In the genomic region with DNA sequence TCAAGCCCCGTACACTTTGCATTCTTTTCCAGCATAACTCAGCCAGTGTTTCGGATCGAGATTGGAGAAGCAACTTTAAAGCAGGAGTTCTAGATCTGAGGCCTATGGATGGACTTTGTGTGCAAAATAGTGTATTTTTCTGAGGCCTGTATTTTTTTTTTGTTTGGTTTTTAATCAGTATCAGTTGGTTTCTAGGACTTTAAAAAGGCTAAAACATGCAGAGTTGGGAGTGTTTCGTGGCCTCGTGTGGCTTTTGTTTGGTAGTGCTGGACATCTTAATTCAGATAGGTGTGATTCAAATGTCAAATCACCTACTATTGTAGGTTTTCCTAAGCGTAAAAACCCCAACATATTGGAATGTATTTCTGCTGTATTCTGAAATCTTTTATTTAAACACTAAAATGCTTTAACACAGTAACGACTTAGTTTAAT, we compare ENCODE assay signal across 8 cellular contexts. TPM values are rescaled to one million over a fixed set of nuclear protein-coding genes. Genes with fewer than 3 reads are reported as not detected.
DNase-seq lines count a peak whose midpoint lies in the region; ATAC-seq, FAIRE-seq and TF ChIP-seq lines count a peak whose summit lies in the region.

No MANE protein-coding gene starts in this region.

- peaks cover 3% of the 10 kb centered on the region; the same call in 1 of the 2 replicates for H3K23me2 ChIP-seq in H1 (ENCODE audit: low read depth, low read length)

- H3K4me3 ChIP-seq in OCI-LY7 (ENCODE audit: low read depth, low read length, poor library complexity, severe bottlenecking) (peak overlapping the region; percentile 89), H1 (ENCODE audit: extremely low read depth in 1 of 4, insufficient read depth in 2 of 4, low read depth in 3 of 4, low read length in 4 of 4) (peak overlapping the region; percentile 76 to 100 (median 90))

- no peak for ATAC-seq in HG03159 (IDR thresholded peaks at IDR 0.05; ENCODE audit: unreplicated experiment)

- peaks cover 57% of the 10 kb centered on the region for H3K79me2 ChIP-seq in OCI-LY7 (ENCODE audit: insufficient read depth, low read depth, low read length)
- peaks cover 0 to 44% of the 10 kb centered on the region in 2 experiments; a peak in 2 of 4 replicates for H3K79me2 ChIP-seq in H1 (ENCODE audit: control insufficient read depth in 1 of 2, insufficient read depth in 2 of 2, low read length in 2 of 2)

- POLR2A ChIA-PET in OCI-LY7 (lab: Charles Lee), result interaction anchor here (1.0 to 1.4 kb wide), 3 partner anchors 16 to 262 kb away, joined by 3 read pairs; partner anchors contain the start of gene PAPOLG
- POLR2A ChIA-PET in H1 (lab: Charles Lee; ENCODE audit: partially characterized antibody), result interaction anchor here (0.7 to 1.5 kb wide), 5 partner anchors 13 to 262 kb away, joined by 3 to 8 read pairs (median 3); partner anchors contain the start of gene PAPOLG

- TF ChIP-seq RAD21 in H1 (IDR thresholded peaks at IDR 0.05 in 1 of 2, conservative IDR thresholded peaks at IDR 0.05 in 1 of 2; ENCODE audit: low read depth in 2 of 2, low read length in 2 of 2), result no peak

- no peak overlapping the region for H4K91ac ChIP-seq in H1 (replicated peaks; ENCODE audit: insufficient read length, low read length)

- no peak for FAIRE-seq in H1 (lab: Jason Lieb, UNC)

- H2AK5ac ChIP-seq in H1 (ENCODE audit: low read depth, low read length), result no peak overlapping the region

- H4K20me1 ChIP-seq in OCI-LY7 (ENCODE audit: insufficient read depth, low read length) (peaks cover 6% of the 10 kb centered on the region; the same call in 1 of the 2 replicates), H1 (replicated peaks in 1 of 2; ENCODE audit: control insufficient read depth in 1 of 2, insufficient read depth in 2 of 2, low read length in 2 of 2) (no peaks in the 10 kb centered on the region)

- peaks cover 6% of the 10 kb centered on the region for H3K9me3 ChIP-seq in OCI-LY7 (ENCODE audit: low read length)
- H3K9me3 ChIP-seq in H1 (ENCODE audit: insufficient read depth in 2 of 2, low read depth in 1 of 2, low read length in 1 of 2), result no peaks in the 10 kb centered on the region

- peak overlapping the region; percentile 97 for H3K4me3 Mint-ChIP-seq in activated T-cell treated with anti-CD3 and anti-CD28 coated beads, Interleukin-2, amount 50 U/mL, for 24 hours

- no peak overlapping the region for H2BK12ac ChIP-seq in H1 (ENCODE audit: low read depth, low read length)

- H3K9ac ChIP-seq in H1 (replicated peaks in 1 of 4; ENCODE audit: extremely low read depth in 1 of 4, low read depth in 3 of 4, low read length in 3 of 4), result peak overlapping the region; percentile 73 to 92 (median 85)

- peak overlapping the region; percentile 71; the same call in 1 of the 2 replicates for H2AFZ ChIP-seq in OCI-LY7 (ENCODE audit: low read length)
- H2AFZ ChIP-seq in H1 (ENCODE audit: low read length), result no peak overlapping the region; the same call in 1 of the 2 replicates

- H3K4me1 ChIP-seq in OCI-LY7 (ENCODE audit: insufficient read depth, low read length, poor library complexity, severe bottlenecking), result peaks cover 22% of the 10 kb centered on the region
- peaks cover 0 to 3% (median 0%) of the 10 kb centered on the region in 4 experiments; a peak in 1 of 7 replicates for H3K4me1 ChIP-seq in H1 (replicated peaks in 1 of 4; ENCODE audit: control insufficient read depth in 3 of 4, insufficient read depth in 4 of 4, low read length in 3 of 4)

- peak overlapping the region; percentile 95 for H3K4me2 ChIP-seq in OCI-LY7 (ENCODE audit: low read length)
- peak overlapping the region; percentile 65 to 74 for H3K4me2 ChIP-seq in H1 (ENCODE audit: insufficient read depth in 1 of 2, low read depth in 2 of 2, low read length in 2 of 2)

- H3K36me3 Mint-ChIP-seq in activated T-cell treated with anti-CD3 and anti-CD28 coated beads, Interleukin-2, amount 50 U/mL, for 24 hours (ENCODE audit: low read depth), result peaks cover 47% of the 10 kb centered on the region

- 3% methylated on average over 7 of the region's 7 CpGs; no CpG with 5 or more reads in 1 of the 2 experiments for WGBS in H1 (ENCODE audit: extremely low coverage in 1 of 2, insufficient coverage in 1 of 2, insufficient read length in 1 of 2, insufficient replicate concordance in 2 of 2, low coverage in 1 of 2, low lambda C conversion rate in 2 of 2, missing lambda C conversion rate in 1 of 2), 2 experiments

- no peak overlapping the region for H2BK120ac ChIP-seq in H1 (replicated peaks; ENCODE audit: low read depth, low read length)

- H3K27ac ChIP-seq in OCI-LY7 (ENCODE audit: low read depth, low read length, poor library complexity, severe bottlenecking), result peak overlapping the region; percentile 87
- H3K27ac ChIP-seq in H1 (ENCODE audit: low read depth, low read length), result peak overlapping the region; percentile 37

- H3K4ac ChIP-seq in H1 (replicated peaks; ENCODE audit: insufficient read length, low read depth, low read length), result no peak overlapping the region

- no peaks in the 10 kb centered on the region for H3K27me3 Mint-ChIP-seq in activated T-cell treated with anti-CD3 and anti-CD28 coated beads, Interleukin-2, amount 50 U/mL, for 24 hours

- no peak overlapping the region for H4K5ac ChIP-seq in H1 (ENCODE audit: insufficient read length, low read depth, low read length)

- DNase-seq in activated T-cell treated with anti-CD3 and anti-CD28 coated beads, Interleukin-2, amount 50 U/mL, for 24 hours, result no peak
- DNase-seq in activated T-cell treated with anti-CD3 and anti-CD28 coated beads, Interleukin-2, amount 50 U/mL, for 1 hour, result no peak
- DNase-seq in OCI-LY7 (ENCODE audit: low spot score) (no peak), H1 (ENCODE audit: low read depth in 1 of 2, low spot score in 2 of 2) (no peak), non-pigmented ciliary epithelial cell (ENCODE audit: low read depth) (peak; percentile 17), NCI-H146 (lab: John Stamatoyannopoulos, UW) (no peak), NCI-H69 (lab: John Stamatoyannopoulos, UW) (no peak)

- no peak overlapping the region for H3K14ac ChIP-seq in H1 (ENCODE audit: insufficient read length)

- peaks cover 35% of the 10 kb centered on the region for H3K36me3 ChIP-seq in OCI-LY7 (ENCODE audit: insufficient read depth, low read length)
- H3K36me3 ChIP-seq in H1 (ENCODE audit: control insufficient read depth in 2 of 4, insufficient read depth in 4 of 4, low read length in 3 of 4), result 0 out of 8 replicates have a peak, but pooled peaks cover 0 to 4% (median 0%) of the 10 kb centered on the region in 4 experiments

- TF ChIP-seq EP300 in H1 (IDR thresholded peaks at IDR 0.05; ENCODE audit: borderline replicate concordance in 1 of 2, low read depth in 2 of 2, low read length in 2 of 2), result no peak

- no peak for TF ChIP-seq POLR2A in H1 (IDR thresholded peaks at IDR 0.05; ENCODE audit: control extremely low read depth in 1 of 2, low read depth in 2 of 2, low read length in 2 of 2)

- no peak for TF ChIP-seq CTCF in OCI-LY7 (conservative IDR thresholded peaks at IDR 0.05; ENCODE audit: low read length)
- TF ChIP-seq CTCF in H1 (IDR thresholded peaks at IDR 0.05; ENCODE audit: control extremely low read depth in 1 of 3, insufficient read depth in 1 of 3, low read depth in 1 of 3, low read length in 3 of 3), result no peak

- intact Hi-C loops in OCI-LY7 (cut with micrococcal nuclease; ENCODE audit: unreplicated experiment), result loop anchor here (5.0 kb wide), 1 partner anchor 519 kb away; the partner anchor contains the start of gene XPO1

- no peak overlapping the region for H3K56ac ChIP-seq in H1 (replicated peaks; ENCODE audit: insufficient read length, low read depth, low read length)

- H3K23ac ChIP-seq in H1 (ENCODE audit: insufficient read length), result no peak overlapping the region

- H2BK5ac ChIP-seq in H1 (ENCODE audit: low read depth, low read length), result no peak overlapping the region

- no peaks in the 10 kb centered on the region for H3K9me3 Mint-ChIP-seq in activated T-cell treated with anti-CD3 and anti-CD28 coated beads, Interleukin-2, amount 50 U/mL, for 24 hours

- CTCF ChIA-PET in OCI-LY7 (lab: Charles Lee; ENCODE audit: unreplicated experiment) (no interaction called here), H1 (lab: Charles Lee; ENCODE audit: partially characterized antibody) (no interaction called here)

- no peak overlapping the region for H2BK20ac ChIP-seq in H1 (ENCODE audit: low read length)

- H4K8ac ChIP-seq in H1 (ENCODE audit: extremely low read depth, insufficient read depth, low read length), result no peak overlapping the region

- no peaks in the 10 kb centered on the region for H3K9me2 ChIP-seq in OCI-LY7 (ENCODE audit: insufficient read depth, low read length)

- H2BK15ac ChIP-seq in H1 (ENCODE audit: low read length), result no peak overlapping the region

- peaks cover 56% of the 10 kb centered on the region for H3K4me1 Mint-ChIP-seq in activated T-cell treated with anti-CD3 and anti-CD28 coated beads, Interleukin-2, amount 50 U/mL, for 24 hours (ENCODE audit: low read depth)

- peak overlapping the region; percentile 98 for H3K27ac Mint-ChIP-seq in activated T-cell treated with anti-CD3 and anti-CD28 coated beads, Interleukin-2, amount 50 U/mL, for 24 hours

- H3K27me3 ChIP-seq in H1 (replicated peaks in 1 of 4; ENCODE audit: control insufficient read depth in 3 of 4, extremely low read depth in 1 of 4, insufficient read depth in 3 of 4, low read length in 3 of 4), result no peaks in the 10 kb centered on the region

- TSS peak; percentile 74 for BruUV-seq in OCI-LY7 (replicated peaks; lab: Mats Ljungman, UMichigan)

- peaks cover 4% of the 10 kb centered on the region for H3K79me1 ChIP-seq in H1 (ENCODE audit: low read depth, low read length)

- H3K18ac ChIP-seq in H1 (ENCODE audit: extremely low read depth, low read length), result no peak overlapping the region

RNA-seq across cellular contexts. Expression of gene PUS10, which starts 0.3 kb away (rescaled TPM):
- total RNA-seq in OCI-LY7 (2014; rRNA removed; shearing (Covaris generic)), result 3.3 and 5.6 TPM in 2 replicates
- total RNA-seq in OCI-LY7 (2022), result 7.5 and 8.6 TPM in 2 replicates
- total RNA-seq in H1 (2021; fragmentation: NEBNext Ultra II Directional; extraction: Animal tissue kit (Norgen Biotek cat#: 25700)), result 2.2 and 3.1 TPM in 2 replicates
- polyA plus RNA-seq in H1 (2011; rRNA removed), result 1.3 TPM in 2 replicates
- polyA plus RNA-seq in H1 (2011; cell fraction: cytosol; rRNA removed), result 2.1 TPM
- polyA plus RNA-seq in H1 (2011; cell fraction: nucleus; rRNA removed), result 0.93 TPM
- 1.1 to 1.9 TPM (median 1.5 TPM) in 4 replicates for polyA plus RNA-seq in H1 (2012, experiment 1 of 2)
- polyA plus RNA-seq in H1 (2012, experiment 2 of 2), result 0.33 TPM
- polyA plus RNA-seq in H1 (2013, experiment 1 of 2), result 1.8 TPM
- polyA plus RNA-seq in H1 (2013, experiment 2 of 2), result 1.5 TPM
- 2.8 and 2.9 TPM in 2 replicates for polyA minus RNA-seq in H1 (2011; rRNA and poly(A)+ RNA removed)
- polyA minus RNA-seq in H1 (2011; cell fraction: cytosol; rRNA and poly(A)+ RNA removed), result 1.2 TPM
- polyA minus RNA-seq in H1 (2011; cell fraction: nucleus; rRNA and poly(A)+ RNA removed), result 4.0 TPM

RNA-seq across cellular contexts. Expression of gene PEX13, which starts 0.8 kb away (rescaled TPM):
- total RNA-seq in OCI-LY7 (2014; rRNA removed; shearing (Covaris generic)), result 18.9 and 20.3 TPM in 2 replicates
- total RNA-seq in OCI-LY7 (2022), result 23.4 and 27.6 TPM in 2 replicates
- total RNA-seq in H1 (2021; fragmentation: NEBNext Ultra II Directional; extraction: Animal tissue kit (Norgen Biotek cat#: 25700)), result 21.8 and 22.3 TPM in 2 replicates
- 12.1 and 16.8 TPM in 2 replicates for polyA plus RNA-seq in H1 (2011; rRNA removed)
- polyA plus RNA-seq in H1 (2011; cell fraction: cytosol; rRNA removed), result 13.6 TPM
- 8.3 TPM for polyA plus RNA-seq in H1 (2011; cell fraction: nucleus; rRNA removed)
- 9.9 to 15.4 TPM (median 11.7 TPM) in 4 replicates for polyA plus RNA-seq in H1 (2012, experiment 1 of 2)
- polyA plus RNA-seq in H1 (2012, experiment 2 of 2), result 3.4 TPM
- polyA plus RNA-seq in H1 (2013, experiment 1 of 2), result 10.8 TPM
- 11.7 TPM for polyA plus RNA-seq in H1 (2013, experiment 2 of 2)
- polyA minus RNA-seq in H1 (2011; rRNA and poly(A)+ RNA removed), result 33.0 and 42.1 TPM in 2 replicates
- polyA minus RNA-seq in H1 (2011; cell fraction: cytosol; rRNA and poly(A)+ RNA removed), result 14.8 TPM
- 30.5 TPM for polyA minus RNA-seq in H1 (2011; cell fraction: nucleus; rRNA and poly(A)+ RNA removed)

RNA-seq across cellular contexts. Expression of gene SANBR, which starts 47.3 kb away (rescaled TPM):
- total RNA-seq in OCI-LY7 (2014; rRNA removed; shearing (Covaris generic)), result 7.9 and 8.3 TPM in 2 replicates
- total RNA-seq in OCI-LY7 (2022), result 11.9 and 13.6 TPM in 2 replicates
- total RNA-seq in H1 (2021; fragmentation: NEBNext Ultra II Directional; extraction: Animal tissue kit (Norgen Biotek cat#: 25700)), result 12.0 and 12.1 TPM in 2 replicates
- polyA plus RNA-seq in H1 (2011; rRNA removed), result 3.4 and 3.5 TPM in 2 replicates
- 5.1 TPM for polyA plus RNA-seq in H1 (2011; cell fraction: cytosol; rRNA removed)
- polyA plus RNA-seq in H1 (2011; cell fraction: nucleus; rRNA removed), result 3.9 TPM
- polyA plus RNA-seq in H1 (2012, experiment 1 of 2), result 4.6 to 8.8 TPM (median 6.2 TPM) in 4 replicates
- polyA plus RNA-seq in H1 (2012, experiment 2 of 2), result 1.7 TPM
- 8.1 TPM for polyA plus RNA-seq in H1 (2013, experiment 1 of 2)
- polyA plus RNA-seq in H1 (2013, experiment 2 of 2), result 7.9 TPM
- 4.3 and 6.1 TPM in 2 replicates for polyA minus RNA-seq in H1 (2011; rRNA and poly(A)+ RNA removed)
- 5.2 TPM for polyA minus RNA-seq in H1 (2011; cell fraction: cytosol; rRNA and poly(A)+ RNA removed)
- 13.1 TPM for polyA minus RNA-seq in H1 (2011; cell fraction: nucleus; rRNA and poly(A)+ RNA removed)
